In the genomic region with DNA sequence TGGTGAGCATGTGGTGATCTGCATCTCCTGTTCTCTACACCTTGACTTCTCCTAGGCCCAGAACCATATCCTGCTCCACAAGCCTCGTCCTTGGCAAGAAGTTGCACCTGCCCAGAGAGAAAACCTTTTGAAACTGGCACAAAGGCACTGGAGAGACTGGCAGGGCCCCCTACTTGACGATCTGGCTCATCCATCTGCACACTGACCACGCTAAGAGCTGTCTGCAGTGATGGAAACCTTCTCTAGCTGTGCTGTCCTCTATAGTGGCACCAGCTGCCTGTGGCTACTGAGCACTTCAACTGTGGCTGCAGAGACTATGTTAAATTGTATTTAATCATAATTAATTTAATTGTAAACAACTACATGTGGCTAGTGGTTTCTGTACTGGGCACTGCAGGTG, we compare ENCODE assay signal across 14 cellular contexts. TPM values are rescaled to one million over a fixed set of nuclear protein-coding genes. Genes with fewer than 3 reads are reported as not detected.
DNase-seq lines count a peak whose midpoint lies in the region; ATAC-seq and TF ChIP-seq lines count a peak whose summit lies in the region.
"Had no signal": no experiment of that assay in that cellular context is flagged by ENCODE, and none has a peak within 500 bp of the region (broad histone marks: within the 10 kb centered on the region; RNA-seq: fewer than 3 reads in every experiment).

No MANE protein-coding gene starts in this region.

- no peak overlapping the region for H3K4me3 Mint-ChIP-seq in T-helper 2 cell treated with Interferon-gamma antibody and Interleukin-4, amounts not matched to agents 5 μg/mL and 100 μg/mL, for 36 hours
- H3K4me3 Mint-ChIP-seq: mesothelial cell of epicardium had no signal

- no peak overlapping the region for H2AFZ ChIP-seq in SU-DHL-6 (ENCODE audit: low read depth, low read length, severe bottlenecking)

- peaks cover 12 to 25% of the 10 kb centered on the region in 2 donors for H3K4me1 ChIP-seq in ascending aorta

- peak overlapping the region; percentile 55 for H3K9ac ChIP-seq in SU-DHL-6 (ENCODE audit: low read length)

- H4K20me1 ChIP-seq in SU-DHL-6 (ENCODE audit: low read depth, low read length) = no peaks in the 10 kb centered on the region

- DNase-seq in T-helper 2 cell treated with Interferon-gamma antibody and Interleukin-4, amounts not matched to agents 5 μg/mL and 100 μg/mL, for 36 hours (ENCODE audit: low spot score) = no peak
- DNase-seq in T-helper 2 cell = no peak
- peak; percentile 77 for DNase-seq in NCI-H146 treated with DMSO at 0.1 percent for 48 hours (lab: John Stamatoyannopoulos, UW; ENCODE audit: unreplicated experiment)
- peak; percentile 16 for DNase-seq in posterior vena cava (ENCODE audit: low spot score)
- no peak for DNase-seq in ascending aorta (ENCODE audit: low spot score in 2 of 2)
- no peak for DNase-seq in Right ventricle myocardium superior
- DNase-seq: glutamatergic neuron, Kasumi-1, NCI-H187, occipital lobe, small intestine had no signal

- H3K27me3 ChIP-seq in SU-DHL-6 (ENCODE audit: low read length) (no peaks in the 10 kb centered on the region), ascending aorta (no peaks in the 10 kb centered on the region)

- no peaks in the 10 kb centered on the region for H3K9me3 Mint-ChIP-seq in T-helper 2 cell treated with Interferon-gamma antibody and Interleukin-4, amounts not matched to agents 5 μg/mL and 100 μg/mL, for 36 hours
- H3K9me3 Mint-ChIP-seq: mesothelial cell of epicardium had no signal

- peaks cover 4% of the 10 kb centered on the region for H3K36me3 Mint-ChIP-seq in T-helper 2 cell treated with Interferon-gamma antibody and Interleukin-4, amounts not matched to agents 5 μg/mL and 100 μg/mL, for 36 hours (ENCODE audit: low read depth)
- H3K36me3 Mint-ChIP-seq: mesothelial cell of epicardium had no signal

- H3K4me3 ChIP-seq in SU-DHL-6 (ENCODE audit: insufficient read depth, low read length, poor library complexity, severe bottlenecking) = no peak overlapping the region
- no peak overlapping the region for H3K4me3 ChIP-seq in ascending aorta

- intact Hi-C loops in posterior vena cava (cut with DNase I) = loop anchor here in 1 of 2 donors (2.0 kb wide), 1 partner anchor 14 kb away; no protein-coding TSS in a partner anchor
- intact Hi-C loops in ascending aorta (cut with DNase I) = no loop called here
- intact Hi-C loops in Right ventricle myocardium superior (cut with DNase I) = loop anchor here (5.0 kb wide), 1 partner anchor 42 kb away; the partner anchor contains the start of gene BMF

- H3K27me3 Mint-ChIP-seq in T-helper 2 cell treated with Interferon-gamma antibody and Interleukin-4, amounts not matched to agents 5 μg/mL and 100 μg/mL, for 36 hours (ENCODE audit: low read depth) = no peaks in the 10 kb centered on the region

- H3K79me2 ChIP-seq in SU-DHL-6 (ENCODE audit: insufficient read depth, low read length) = no peaks in the 10 kb centered on the region

- peak overlapping the region; percentile 53 for H3K4me2 ChIP-seq in SU-DHL-6 (ENCODE audit: low read depth, low read length, poor library complexity, severe bottlenecking)

- TF ChIP-seq CTCF in SU-DHL-6 (IDR thresholded peaks at IDR 0.05; ENCODE audit: insufficient read depth, low read length, poor library complexity, severe bottlenecking) (no peak), ascending aorta (IDR thresholded peaks at IDR 0.05) (no peak)

- H3K27ac ChIP-seq in SU-DHL-6 (ENCODE audit: low read depth, low read length) (peak overlapping the region; percentile 90), ascending aorta (no peak overlapping the region)

- H3K4me1 Mint-ChIP-seq in T-helper 2 cell treated with Interferon-gamma antibody and Interleukin-4, amounts not matched to agents 5 μg/mL and 100 μg/mL, for 36 hours (ENCODE audit: low read depth) = peaks cover 20% of the 10 kb centered on the region

- H3F3A ChIP-seq in SU-DHL-6 (ENCODE audit: insufficient read depth) = peaks cover 66% of the 10 kb centered on the region

- no peak for ATAC-seq in HG03108 (IDR thresholded peaks at IDR 0.05; ENCODE audit: unreplicated experiment)
- no peak for ATAC-seq in Right ventricle myocardium superior (ENCODE audit: poor library complexity)

- no peaks in the 10 kb centered on the region for H3K9me2 ChIP-seq in SU-DHL-6 (replicated peaks; ENCODE audit: insufficient read depth, low read length)

- peak overlapping the region; percentile 65 for H3K27ac Mint-ChIP-seq in T-helper 2 cell treated with Interferon-gamma antibody and Interleukin-4, amounts not matched to agents 5 μg/mL and 100 μg/mL, for 36 hours
- H3K27ac Mint-ChIP-seq: mesothelial cell of epicardium had no signal

- H3K9me3 ChIP-seq in SU-DHL-6 (ENCODE audit: insufficient read depth, low read length) (no peaks in the 10 kb centered on the region), ascending aorta (no peaks in the 10 kb centered on the region)

- H3K36me3 ChIP-seq in SU-DHL-6 (ENCODE audit: low read length) (no peaks in the 10 kb centered on the region), ascending aorta (no peaks in the 10 kb centered on the region)

RNA-seq across cellular contexts. Expression of gene SRP14, which starts 26.2 kb away (rescaled TPM):
- total RNA-seq in posterior vena cava = 100 to 1,000 TPM; 148 to 160 TPM
- total RNA-seq in ascending aorta = 365 TPM
- 196 TPM for total RNA-seq in Right ventricle myocardium superior

RNA-seq across cellular contexts. Expression of gene BMF, which starts 43.5 kb away (rescaled TPM):
- total RNA-seq in posterior vena cava = 1 to 10 TPM; 3.0 to 5.0 TPM
- 2.2 TPM for total RNA-seq in ascending aorta
- 3.4 TPM for total RNA-seq in Right ventricle myocardium superior

Comparison
In these comparisons a context has a peak if more than half of its experiments do, and no peak if none do; other contexts are left out.
1. DNase-seq: peak in NCI-H146 treated with DMSO at 0.1 percent for 48 hours (single experiment) and posterior vena cava (single experiment); none in T-helper 2 cell treated with Interferon-gamma antibody and Interleukin-4, amounts not matched to agents 5 μg/mL and 100 μg/mL, for 36 hours (single experiment), T-helper 2 cell (0 of 5), ascending aorta (0 of 2) and Right ventricle myocardium superior (single experiment).